11 cellular contexts compared by ENCODE assay signal in the genomic region with DNA sequence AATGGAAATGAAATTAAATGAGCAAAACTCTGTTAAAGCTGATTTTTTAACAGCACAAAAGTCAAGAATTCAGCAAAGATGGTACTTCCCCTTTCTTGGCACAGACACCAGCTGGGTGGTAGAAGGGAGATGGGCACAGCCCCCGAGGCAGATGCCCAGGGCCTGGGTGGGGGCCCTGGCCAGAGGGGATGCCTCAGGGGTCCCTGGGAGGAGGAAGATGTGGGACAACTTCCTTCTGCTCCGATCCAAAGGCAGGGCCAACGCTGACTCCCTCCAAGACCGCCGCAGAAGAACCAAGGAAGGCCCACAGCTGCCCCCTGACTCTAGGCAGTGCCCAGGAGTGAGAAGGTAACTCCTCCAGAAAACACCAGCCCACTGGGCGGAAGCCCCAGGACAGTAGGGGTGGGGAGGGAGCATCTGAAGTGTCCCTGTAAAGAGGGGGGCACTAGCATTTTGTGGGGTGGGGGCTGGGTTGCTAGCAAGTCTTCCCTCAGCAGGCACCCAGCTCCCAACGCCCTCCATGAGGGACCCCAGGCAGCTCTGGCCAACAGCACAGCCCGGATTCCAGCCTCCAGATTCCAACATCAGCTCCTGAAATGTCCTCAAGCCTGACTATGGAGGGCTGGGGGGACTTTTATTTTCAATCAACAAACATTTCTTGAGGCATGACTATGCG. TPM values are rescaled to one million over a fixed set of nuclear protein-coding genes. Genes with fewer than 3 reads are reported as not detected.
DNase-seq lines count a peak whose midpoint lies in the region; ATAC-seq and TF ChIP-seq lines count a peak whose summit lies in the region.
"Had no signal": no experiment of that assay in that cellular context is flagged by ENCODE, and none has a peak within 500 bp of the region (broad histone marks: within the 10 kb centered on the region; RNA-seq: fewer than 3 reads in every experiment).

No MANE protein-coding gene starts in this region.

- peaks cover 4 to 33% of the 10 kb centered on the region in 2 donors for H3K4me1 ChIP-seq in breast epithelium
- peaks cover 10 to 23% of the 10 kb centered on the region in 2 donors for H3K4me1 ChIP-seq in mucosa of rectum (ENCODE audit: control insufficient read depth in 2 of 2, insufficient read depth in 2 of 2, low read length in 2 of 2)
- H3K4me1 ChIP-seq in uterus = peaks cover 0 to 53% of the 10 kb centered on the region in 2 donors

- TF ChIP-seq CTCF in breast epithelium (IDR thresholded peaks at IDR 0.05) (no peak), MCF 10A (IDR thresholded peaks at IDR 0.05; ENCODE audit: unreplicated experiment) (no peak), brain (conservative IDR thresholded peaks at IDR 0.05) (no peak), uterus (IDR thresholded peaks at IDR 0.05) (no peak)

- H3K9me3 ChIP-seq in breast epithelium (no peaks in the 10 kb centered on the region), mucosa of rectum (ENCODE audit: control insufficient read depth in 2 of 2, low read length in 2 of 2) (no peaks in the 10 kb centered on the region), uterus (no peaks in the 10 kb centered on the region)

- peak overlapping the region in 1 of 2 donors; percentile 10 for H3K9ac ChIP-seq in mucosa of rectum (ENCODE audit: low read depth in 1 of 2, low read length in 2 of 2)

- H3K4me1 Mint-ChIP-seq in MCF 10A (ENCODE audit: insufficient read depth, unreplicated experiment) = peaks cover 22% of the 10 kb centered on the region
- H3K4me1 Mint-ChIP-seq in brain = peaks cover 57% of the 10 kb centered on the region

- H3K36me3 Mint-ChIP-seq in MCF 10A (ENCODE audit: insufficient read depth, unreplicated experiment) (peaks cover 15% of the 10 kb centered on the region), brain (no peaks in the 10 kb centered on the region)

- no peak overlapping the region for H3K4me3 Mint-ChIP-seq in MCF 10A (ENCODE audit: unreplicated experiment)
- peak overlapping the region in 4 of 5 experiments; percentile 12 to 50 (median 32) for H3K4me3 Mint-ChIP-seq in brain
- H3K4me3 Mint-ChIP-seq: stimulated activated naive CD8-positive, alpha-beta T cell treated with anti-CD3 and anti-CD28 coated beads, Interleukin-15, amount 100 ng/mL, for 72 hours had no signal

- intact Hi-C loops in breast epithelium (cut with DNase I; ENCODE audit: low total_unique reads) (no loop called here), MCF 10A (cut with micrococcal nuclease) (no loop called here), uterus (cut with DNase I; ENCODE audit: low total_unique reads) (no loop called here)

- peak overlapping the region in 1 of 3 donors; percentile 23 for H3K4me3 ChIP-seq in breast epithelium
- no peak overlapping the region for H3K4me3 ChIP-seq in mucosa of rectum (ENCODE audit: low read length in 2 of 2)
- H3K4me3 ChIP-seq in uterus = peak overlapping the region in 1 of 2 donors; percentile 2

- CTCF ChIA-PET in MCF 10A (lab: Yijun Ruan, JAX) = interaction anchor here (0.6 to 2.7 kb wide), 6 partner anchors 24 to 120 kb away, joined by 3 to 18 read pairs (median 3); no protein-coding TSS in a partner anchor

- TF ChIP-seq POLR2A in breast epithelium (IDR thresholded peaks at IDR 0.05) = no peak
- no peak for TF ChIP-seq POLR2A in uterus (IDR thresholded peaks at IDR 0.05)

- H3K27ac Mint-ChIP-seq in MCF 10A (ENCODE audit: low read depth, unreplicated experiment) = no peak overlapping the region
- H3K27ac Mint-ChIP-seq in brain = peak overlapping the region; percentile 46 to 85 (median 74)
- H3K27ac Mint-ChIP-seq: stimulated activated naive CD8-positive, alpha-beta T cell treated with anti-CD3 and anti-CD28 coated beads, Interleukin-15, amount 100 ng/mL, for 72 hours had no signal

- H3K27ac ChIP-seq in breast epithelium (peak overlapping the region; percentile 19 to 61), mucosa of rectum (ENCODE audit: low read depth in 2 of 2, low read length in 2 of 2) (peak overlapping the region; percentile 37 to 58), uterus (peak overlapping the region; percentile 82 to 93)

- H3K27me3 ChIP-seq in breast epithelium (no peaks in the 10 kb centered on the region), mucosa of rectum (ENCODE audit: control insufficient read depth in 2 of 2, insufficient read depth in 2 of 2, low read length in 2 of 2) (no peaks in the 10 kb centered on the region), uterus (no peaks in the 10 kb centered on the region)

- H3K36me3 ChIP-seq in breast epithelium (no peaks in the 10 kb centered on the region), mucosa of rectum (ENCODE audit: control insufficient read depth in 2 of 2, insufficient read depth in 2 of 2, low read length in 2 of 2) (peaks cover 0 to 3% of the 10 kb centered on the region in 2 donors), uterus (no peaks in the 10 kb centered on the region)

- H3K9me3 Mint-ChIP-seq in MCF 10A (ENCODE audit: unreplicated experiment) (no peaks in the 10 kb centered on the region), brain (no peaks in the 10 kb centered on the region)
- H3K9me3 Mint-ChIP-seq: stimulated activated naive CD8-positive, alpha-beta T cell treated with anti-CD3 and anti-CD28 coated beads, Interleukin-15, amount 100 ng/mL, for 72 hours had no signal

- H3K27me3 Mint-ChIP-seq in MCF 10A (ENCODE audit: insufficient read depth, unreplicated experiment) (no peaks in the 10 kb centered on the region), brain (no peaks in the 10 kb centered on the region)
- H3K27me3 Mint-ChIP-seq: stimulated activated naive CD8-positive, alpha-beta T cell treated with anti-CD3 and anti-CD28 coated beads, Interleukin-15, amount 100 ng/mL, for 72 hours had no signal

- POLR2A ChIA-PET in MCF 10A (lab: Yijun Ruan, JAX) = interaction anchor here (0.6 to 1.4 kb wide), 4 partner anchors 18 to 39 kb away, joined by 3 to 4 read pairs (median 4); no protein-coding TSS in a partner anchor

- DNase-seq in breast epithelium (ENCODE audit: low spot score in 2 of 2) (no peak), MCF 10A (ENCODE audit: unreplicated experiment) (no peak), uterus (no peak), NCI-H748 treated with DMSO at 0.1 percent for 48 hours (lab: John Stamatoyannopoulos, UW) (no peak)
- DNase-seq in effector CD4-positive, alpha-beta T cell = no peak
- DNase-seq: activated CD4-positive, alpha-beta T cell treated with anti-CD3 and anti-CD28 coated beads for 4 hours; stimulated activated CD4-positive, alpha-beta T cell treated with anti-CD3 and anti-CD28 coated beads, Interleukin-2, amount 100 ng/mL, for 48 hours; stimulated activated naive CD8-positive, alpha-beta T cell treated with anti-CD3 and anti-CD28 coated beads, Interleukin-15, amount 100 ng/mL, for 72 hours had no signal

- ATAC-seq in GM21717 (IDR thresholded peaks at IDR 0.05; ENCODE audit: unreplicated experiment) = no peak

- BruUV-seq in MCF 10A (replicated peaks; lab: Mats Ljungman, UMichigan) = no TSS peak

RNA-seq across cellular contexts. Expression of a gene that starts 4.9 kb away (rescaled TPM):
- 10 to 100 TPM; 14.0 to 24.2 (median 19.3) TPM for total RNA-seq in breast epithelium
- 16.5 and 20.2 TPM in 2 replicates for total RNA-seq in MCF 10A (2022)
- 20.6 TPM for polyA plus RNA-seq in brain (ENCODE audit: insufficient read depth, low read depth, low replicate concordance)
- total RNA-seq in uterus = 10 to 100 TPM in 3 of 4 donors, 1 to 10 TPM in 1; 8.2 to 57.5 (median 19.1) TPM

RNA-seq across cellular contexts. Expression of a gene that starts 28.5 kb away (rescaled TPM):
- 10 to 100 TPM; 24.9 to 29.5 (median 26.1) TPM for total RNA-seq in breast epithelium
- total RNA-seq in MCF 10A (2022) = 43.2 and 45.4 TPM in 2 replicates
- polyA plus RNA-seq in brain (ENCODE audit: insufficient read depth, low read depth, low replicate concordance) = 36.6 TPM
- total RNA-seq in uterus = 10 to 100 TPM; 14.7 to 42.0 (median 28.0) TPM
